ENCODE assay signal across 7 cellular contexts in the genomic region with DNA sequence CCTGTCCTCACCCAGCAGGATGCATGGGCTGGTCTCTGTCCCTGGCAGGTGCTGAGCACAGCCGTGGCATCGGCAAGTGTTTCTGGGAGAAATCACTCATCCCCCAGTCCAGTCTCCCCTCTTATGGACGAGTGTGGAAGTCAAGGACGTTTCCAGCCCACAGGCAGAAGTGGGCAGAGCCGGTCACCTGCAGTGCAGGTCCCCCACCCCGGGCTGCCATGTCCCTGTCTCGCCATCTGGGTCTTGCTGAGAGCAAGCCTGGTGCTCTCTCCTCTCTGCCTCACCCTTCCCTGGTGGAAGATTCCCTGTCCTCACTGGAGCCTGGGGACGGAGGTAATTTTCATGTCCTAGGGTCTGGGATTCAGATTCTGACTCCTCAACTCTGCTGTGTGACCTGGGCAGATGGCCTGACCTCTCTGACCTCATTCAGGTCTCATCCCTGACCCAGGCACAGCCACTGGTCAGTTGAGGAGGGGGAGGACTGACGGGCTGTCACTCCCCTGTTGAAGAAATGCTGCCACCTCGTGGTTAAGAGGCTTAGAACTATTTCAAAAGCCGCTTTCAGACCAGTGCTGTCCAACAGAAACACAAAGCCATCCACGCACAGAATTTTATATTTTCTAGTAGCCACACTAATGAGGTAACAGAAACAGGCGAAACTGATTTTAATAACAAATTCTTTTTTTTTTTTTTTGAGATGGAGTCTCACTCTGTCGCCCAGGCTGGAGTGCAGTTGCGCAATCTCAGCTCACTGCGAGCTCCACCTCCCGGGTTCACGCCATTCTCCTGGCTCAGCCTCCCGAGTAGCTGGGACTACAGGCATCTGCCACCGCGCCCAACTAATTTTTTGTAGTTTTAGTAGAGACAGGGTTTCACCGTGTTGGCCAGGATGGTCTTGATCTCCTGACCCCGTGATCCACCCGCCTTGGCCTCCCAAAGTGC. TPM values are rescaled to one million over a fixed set of nuclear protein-coding genes. Genes with fewer than 3 reads are reported as not detected.
A peak's percentile ranks its signal among the peaks of the same experiment; 100 is the strongest.
DNase-seq lines count a peak whose midpoint lies in the region; ATAC-seq and TF ChIP-seq lines count a peak whose summit lies in the region.

No MANE protein-coding gene starts in this region.

- no peaks in the 10 kb centered on the region for H3K4me1 ChIP-seq in DND-41 (ENCODE audit: insufficient read depth, low read length)
- no peaks in the 10 kb centered on the region for H3K4me1 ChIP-seq in HAP-1
- H3K4me1 ChIP-seq in OCI-LY1 (ENCODE audit: insufficient read depth, low read length, severe bottlenecking): no peaks in the 10 kb centered on the region
- H3K4me1 ChIP-seq in colonic mucosa: no peaks in the 10 kb centered on the region
- H3K4me1 ChIP-seq in vagina: peaks cover 32% of the 10 kb centered on the region

- H4K20me1 ChIP-seq in DND-41 (ENCODE audit: insufficient read depth, low read length) (peaks cover 3% of the 10 kb centered on the region), OCI-LY1 (ENCODE audit: insufficient read depth, low read length) (no peaks in the 10 kb centered on the region)

- peak; percentile 73 for TF ChIP-seq CTCF in DND-41 (IDR thresholded peaks at IDR 0.05; ENCODE audit: borderline replicate concordance, extremely low read depth, low read length, poor library complexity, severe bottlenecking)
- peak; percentile 48; the same call in 1 of the 2 replicates for TF ChIP-seq CTCF in OCI-LY1 (IDR thresholded peaks at IDR 0.05; ENCODE audit: low read length)
- TF ChIP-seq CTCF in colonic mucosa (IDR thresholded peaks at IDR 0.05): peak; percentile 48
- TF ChIP-seq CTCF in vagina (IDR thresholded peaks at IDR 0.05): peak; percentile 40 to 70 (median 47)

- no peaks in the 10 kb centered on the region for H3F3A ChIP-seq in OCI-LY1 (ENCODE audit: insufficient read depth, low read length)

- H3K27ac ChIP-seq in DND-41 (ENCODE audit: low read length): no peak overlapping the region
- no peak overlapping the region for H3K27ac ChIP-seq in OCI-LY1 (ENCODE audit: low read depth, low read length, poor library complexity, severe bottlenecking)
- no peak overlapping the region for H3K27ac ChIP-seq in colonic mucosa
- peak overlapping the region; percentile 67 for H3K27ac ChIP-seq in vagina

- H3K36me3 ChIP-seq in DND-41 (ENCODE audit: insufficient read depth, low read length) (no peaks in the 10 kb centered on the region), HAP-1 (replicated peaks) (no peaks in the 10 kb centered on the region), OCI-LY1 (ENCODE audit: insufficient read depth, low read length) (no peaks in the 10 kb centered on the region), colonic mucosa (no peaks in the 10 kb centered on the region), vagina (no peaks in the 10 kb centered on the region)

- no peaks in the 10 kb centered on the region for H3K9me2 ChIP-seq in OCI-LY1 (ENCODE audit: low read depth, low read length)

- no peaks in the 10 kb centered on the region for H3K27me3 ChIP-seq in DND-41 (ENCODE audit: insufficient read depth, low read length, poor library complexity)
- peaks cover 53% of the 10 kb centered on the region for H3K27me3 ChIP-seq in HAP-1 (ENCODE audit: low read depth)
- H3K27me3 ChIP-seq in OCI-LY1 (ENCODE audit: insufficient read depth, low read length): no peaks in the 10 kb centered on the region
- peaks cover 27% of the 10 kb centered on the region for H3K27me3 ChIP-seq in colonic mucosa
- no peaks in the 10 kb centered on the region for H3K27me3 ChIP-seq in vagina

- no peak for TF ChIP-seq POLR2A in vagina (IDR thresholded peaks at IDR 0.05)

- in situ Hi-C loops in HAP-1 (cut with MboI; ENCODE audit: low sequenced_read_pairs): loop anchor here (10.0 to 25.0 kb wide), 2 partner anchors 120 to 357 kb away; no protein-coding TSS in a partner anchor

- no peaks in the 10 kb centered on the region for H3K79me2 ChIP-seq in DND-41 (ENCODE audit: insufficient read depth, low read length)
- H3K79me2 ChIP-seq in OCI-LY1 (ENCODE audit: insufficient read depth, low read length): no peaks in the 10 kb centered on the region

- H3K9ac ChIP-seq in DND-41 (ENCODE audit: low read depth, low read length) (no peak overlapping the region), OCI-LY1 (ENCODE audit: low read length) (no peak overlapping the region), colonic mucosa (ENCODE audit: low read depth in 2 of 2, low read length in 2 of 2) (peak overlapping the region in 1 of 2 donors; percentile 24)

- H3K4me3 ChIP-seq in DND-41 (ENCODE audit: low read depth in 1 of 2, low read length in 2 of 2) (no peak overlapping the region), HAP-1 (no peak overlapping the region), OCI-LY1 (ENCODE audit: low read depth, low read length, poor library complexity, severe bottlenecking) (no peak overlapping the region), colonic mucosa (no peak overlapping the region), vagina (peak overlapping the region in 1 of 2 donors; percentile 41)

- peak; percentile 22 for DNase-seq in DND-41
- DNase-seq in HAP-1 (ENCODE audit: low spot score in 2 of 2): peak; percentile 41 to 76
- DNase-seq in colonic mucosa: peak; percentile 58
- DNase-seq in left kidney (ENCODE audit: low read depth, low spot score): peak; percentile 89
- no peak for DNase-seq in vagina (ENCODE audit: extremely low spot score in 2 of 2)
- DNase-seq in central memory CD4-positive, alpha-beta T cell: no peak

- intact Hi-C loops in colonic mucosa (cut with DNase I): loop anchor here (2.0 to 10.0 kb wide), 2 partner anchors 126 to 330 kb away; a partner anchor contains a TSS
- intact Hi-C loops in vagina (cut with DNase I): loop anchor here (2.0 kb wide), 1 partner anchor 126 kb away; no protein-coding TSS in a partner anchor

- no peaks in the 10 kb centered on the region for H3K9me3 ChIP-seq in DND-41 (ENCODE audit: insufficient read depth, low read length, severe bottlenecking)
- no peaks in the 10 kb centered on the region for H3K9me3 ChIP-seq in HAP-1
- H3K9me3 ChIP-seq in OCI-LY1 (ENCODE audit: low read length): no peaks in the 10 kb centered on the region
- H3K9me3 ChIP-seq in colonic mucosa: no peaks in the 10 kb centered on the region
- H3K9me3 ChIP-seq in vagina: no peaks in the 10 kb centered on the region

- no peak overlapping the region for H3K4me2 ChIP-seq in DND-41 (ENCODE audit: insufficient read depth, low read length)
- H3K4me2 ChIP-seq in OCI-LY1 (ENCODE audit: low read length): no peak overlapping the region

- no peak for ATAC-seq in DND-41 (ENCODE audit: insufficient read depth, low read depth)

- H2AFZ ChIP-seq in DND-41 (ENCODE audit: low read depth, low read length): no peak overlapping the region
- no peak overlapping the region for H2AFZ ChIP-seq in OCI-LY1 (ENCODE audit: low read length)

RNA-seq across cellular contexts. Expression of a gene that starts 1.8 kb away (rescaled TPM):
- 1 to 10 TPM; 1.2 to 1.5 TPM for total RNA-seq in colonic mucosa
- total RNA-seq in vagina: 26.3 TPM

RNA-seq across cellular contexts. Expression of a gene that starts 14.2 kb away (rescaled TPM):
- total RNA-seq in colonic mucosa (not detected), vagina (23.1 TPM)

Comparison
In these comparisons a context has a peak if more than half of its experiments do, and no peak if none do; other contexts are left out.
1. DNase-seq: peak in DND-41 (single experiment), HAP-1 (2 of 2), colonic mucosa (single experiment) and left kidney (single experiment); none in vagina (0 of 2) and central memory CD4-positive, alpha-beta T cell (single experiment).
2. RNA of a gene that starts 1.8 kb away (total RNA-seq): 26.3 TPM in vagina (single experiment); 1.2 to 1.5 TPM in colonic mucosa; every median in the first group is over 10 times any median in the second.
3. RNA of a gene that starts 14.2 kb away (total RNA-seq): 23.1 TPM in vagina (single experiment); not detected in colonic mucosa; every median in the first group is over 10 times any median in the second.
4. Peak in every context shown above with its lines, with median percentiles within 50 percentile points of each other: CTCF ChIP-seq.